ENCODE assay signal across 19 cellular contexts in genomic region chr12:54147606-54148005, GRCh38. TPM values are rescaled to one million over a fixed set of nuclear protein-coding genes. Genes with fewer than 3 reads are reported as not detected.
A peak's percentile ranks its signal among the peaks of the same experiment; 100 is the strongest.
DNase-seq lines count a peak whose midpoint lies in the region; FAIRE-seq and TF ChIP-seq lines count a peak whose summit lies in the region.
"Had no signal": no experiment of that assay in that cellular context is flagged by ENCODE, and none has a peak within 500 bp of the region (broad histone marks: within the 10 kb centered on the region; RNA-seq: fewer than 3 reads in every experiment).

No MANE protein-coding gene starts in this region.

- no peaks in the 10 kb centered on the region for H3K9me2 ChIP-seq in GM23248 (ENCODE audit: insufficient read depth)

- no peaks in the 10 kb centered on the region for H3K9me3 ChIP-seq in GM23248 (ENCODE audit: low read depth)
- H3K9me3 ChIP-seq in WERI-Rb-1 (ENCODE audit: severe bottlenecking) = no peaks in the 10 kb centered on the region
- H3K9me3 ChIP-seq: A549 had no signal

- H3K9ac ChIP-seq in GM23248 = no peak overlapping the region

- H3K27ac Mint-ChIP-seq in nephron progenitor cell = no peak overlapping the region
- H3K27ac Mint-ChIP-seq: CD4-positive, alpha-beta memory T cell; GM23338; H9; HFFc6 had no signal

- H3K27me3 Mint-ChIP-seq in nephron progenitor cell (ENCODE audit: low read depth, poor library complexity) = peaks cover 39% of the 10 kb centered on the region

- H3K4me1 ChIP-seq in GM23248 (ENCODE audit: insufficient read depth) = peaks cover 16% of the 10 kb centered on the region
- H3K4me1 ChIP-seq: A549 had no signal

- H3K27me3 ChIP-seq in GM23248 (replicated peaks; ENCODE audit: insufficient read depth) (no peaks in the 10 kb centered on the region), WERI-Rb-1 (ENCODE audit: insufficient read depth, low read depth, severe bottlenecking) (no peaks in the 10 kb centered on the region)

- H3K36me3 ChIP-seq in GM23248 (ENCODE audit: low read depth) = no peaks in the 10 kb centered on the region
- no peaks in the 10 kb centered on the region for H3K36me3 ChIP-seq in WERI-Rb-1

- H3K4me3 ChIP-seq in GM23248 = no peak overlapping the region
- no peak overlapping the region for H3K4me3 ChIP-seq in WERI-Rb-1 (ENCODE audit: low read depth, low read length)
- H3K4me3 ChIP-seq: A549, GM23338 had no signal

- no peak for FAIRE-seq in GM12892 (lab: Jason Lieb, UNC)
- FAIRE-seq: A549, GM12891, GM19239 had no signal

- no peaks in the 10 kb centered on the region for H4K20me1 ChIP-seq in GM23248 (ENCODE audit: insufficient read depth)

- no peaks in the 10 kb centered on the region for H3F3A ChIP-seq in GM23248 (ENCODE audit: insufficient read depth)

- in situ Hi-C loops in GM23248 (cut with MboI) = no loop called here

- TF ChIP-seq POLR2A in GM12892 (IDR thresholded peaks at IDR 0.05; ENCODE audit: low read depth, low read length) = no peak

- H3K4me1 Mint-ChIP-seq in nephron progenitor cell = peaks cover 69% of the 10 kb centered on the region
- H3K4me1 Mint-ChIP-seq: CD4-positive, alpha-beta memory T cell had no signal

- H2AFZ ChIP-seq in GM23248 = no peak overlapping the region
- H2AFZ ChIP-seq: GM23338 had no signal

- H3K27ac ChIP-seq in GM23248 (no peak overlapping the region), WERI-Rb-1 (peak overlapping the region; percentile 46)
- H3K27ac ChIP-seq: A549 had no signal

- no peak for DNase-seq in GM23248
- no peak for DNase-seq in WERI-Rb-1
- DNase-seq in nephron progenitor cell = no peak
- DNase-seq in RPMI8226 = no peak
- DNase-seq in NCI-H146 (lab: John Stamatoyannopoulos, UW) = no peak
- no peak for DNase-seq in GM12892 (ENCODE audit: insufficient read length)
- DNase-seq: 8988T; ACHN; CD4-positive, alpha-beta memory T cell; COR-L47; DMS53; DMS79 treated with DMSO at 0.1 percent for 48 hours; GF-D8; H9; HFFc6 had no signal

- 63 to 72% methylated on average over 3 of the region's 3 CpGs for WGBS in GM23248 (ENCODE audit: low coverage in 1 of 2, low lambda C conversion rate in 2 of 2, missing lambda C conversion rate in 2 of 2), 2 experiments

- TF ChIP-seq CTCF in WERI-Rb-1 (IDR thresholded peaks at IDR 0.05; ENCODE audit: low read depth, low read length) (no peak), nephron progenitor cell (IDR thresholded peaks at IDR 0.05) (no peak)

- no peaks in the 10 kb centered on the region for H3K36me3 Mint-ChIP-seq in nephron progenitor cell (ENCODE audit: low read depth)
- H3K36me3 Mint-ChIP-seq: CD4-positive, alpha-beta memory T cell had no signal

- H3K4me2 ChIP-seq in GM23248 (ENCODE audit: unreplicated experiment) = peak overlapping the region; percentile 56
- H3K4me2 ChIP-seq: A549, GM23338 had no signal

- H3K9me3 Mint-ChIP-seq in nephron progenitor cell = no peaks in the 10 kb centered on the region
- H3K9me3 Mint-ChIP-seq: CD4-positive, alpha-beta memory T cell; GM23338; H9; HFFc6 had no signal

- no peaks in the 10 kb centered on the region for H3K79me2 ChIP-seq in GM23248 (ENCODE audit: insufficient read depth)

- peak overlapping the region; percentile 20 for H3K4me3 Mint-ChIP-seq in nephron progenitor cell
- H3K4me3 Mint-ChIP-seq: CD4-positive, alpha-beta memory T cell; GM23338; H9; HFFc6 had no signal

RNA-seq across cellular contexts. Expression of gene SMUG1, which starts 41.2 kb away (rescaled TPM):
- 34.5 and 38.2 TPM in 2 replicates for total RNA-seq in GM23248 (2014; rRNA removed; shearing (Covaris generic))
- polyA plus RNA-seq in GM23248 (2016; fragmentation: Nextera tagmentation; extraction: Ambion mirVana) = 48.5 and 49.5 TPM in 2 replicates
- polyA plus RNA-seq in GM12892 (2012; ENCODE audit: missing spikeins) = 29.7 TPM
